Comparison of ENCODE assay signal across 8 cellular contexts in genomic region chr12:56629459-56630179, GRCh38. TPM values are rescaled to one million over a fixed set of nuclear protein-coding genes. Genes with fewer than 3 reads are reported as not detected.
DNase-seq lines count a peak whose midpoint lies in the region; ATAC-seq and TF ChIP-seq lines count a peak whose summit lies in the region.

No MANE protein-coding gene starts in this region.

- peaks cover 61% of the 10 kb centered on the region for H3K4me1 Mint-ChIP-seq in osteocyte (ENCODE audit: unreplicated experiment)

- H3K9me3 Mint-ChIP-seq in osteocyte (ENCODE audit: unreplicated experiment): no peaks in the 10 kb centered on the region

- peak overlapping the region; percentile 87 for H3K4me3 Mint-ChIP-seq in osteocyte (ENCODE audit: unreplicated experiment)

- intact Hi-C loops in Right ventricle myocardium inferior (cut with DNase I): loop anchor here (5.0 kb wide), 1 partner anchor 37 kb away; no protein-coding TSS in a partner anchor
- intact Hi-C loops in cardiac septum (cut with DNase I): no loop called here

- ATAC-seq in Right ventricle myocardium inferior (peak; percentile 38), HG03139 (IDR thresholded peaks at IDR 0.05; ENCODE audit: unreplicated experiment) (no peak)

- H3K27ac Mint-ChIP-seq in osteocyte (ENCODE audit: unreplicated experiment): peak overlapping the region; percentile 92

- no peak for TF ChIP-seq CTCF in osteocyte (IDR thresholded peaks at IDR 0.05)

- peaks cover 7% of the 10 kb centered on the region for H3K36me3 Mint-ChIP-seq in osteocyte (ENCODE audit: unreplicated experiment)

- DNase-seq in Right ventricle myocardium inferior (ENCODE audit: missing footprints) (peak; percentile 72), cardiac septum (ENCODE audit: low spot score) (no peak), NCI-H226 (peak; percentile 35), globus pallidus (ENCODE audit: low spot score) (peak; percentile 38), osteocyte (ENCODE audit: extremely low spot score, unreplicated experiment) (no peak), NCI-H446 treated with DMSO at 0.1 percent for 48 hours (lab: John Stamatoyannopoulos, UW) (no peak)
- DNase-seq in activated effector memory CD4-positive, alpha-beta T cell treated with anti-CD3 and anti-CD28 coated beads, Interleukin-2, amount 50 U/mL, for 16 hours: peak; percentile 82

- no peaks in the 10 kb centered on the region for H3K27me3 Mint-ChIP-seq in osteocyte (ENCODE audit: unreplicated experiment)

RNA-seq across cellular contexts. Expression of gene BAZ2A, which starts 0.5 kb away (rescaled TPM):
- total RNA-seq in Right ventricle myocardium inferior: 31.4 TPM
- 49.0 TPM for total RNA-seq in cardiac septum
- total RNA-seq in osteocyte: 83.1 and 91.6 TPM in 2 replicates

RNA-seq across cellular contexts. Expression of gene ATP5F1B, which starts 16.2 kb away (rescaled TPM):
- total RNA-seq in Right ventricle myocardium inferior (3,152 TPM), cardiac septum (2,154 TPM), osteocyte (423 TPM in 2 replicates)

RNA-seq across cellular contexts. Expression of gene PTGES3, which starts 58.5 kb away (rescaled TPM):
- total RNA-seq in Right ventricle myocardium inferior: 132 TPM
- total RNA-seq in cardiac septum: 121 TPM
- total RNA-seq in osteocyte: 136 and 140 TPM in 2 replicates

Comparison
In these comparisons a context has a peak if more than half of its experiments do, and no peak if none do; other contexts are left out.
1. DNase-seq: peak in Right ventricle myocardium inferior (single experiment), NCI-H226 (single experiment), activated effector memory CD4-positive, alpha-beta T cell treated with anti-CD3 and anti-CD28 coated beads, Interleukin-2, amount 50 U/mL, for 16 hours (single experiment) and globus pallidus (single experiment); none in cardiac septum (single experiment), osteocyte (single experiment) and NCI-H446 treated with DMSO at 0.1 percent for 48 hours (single experiment).